8 cellular contexts compared by ENCODE assay signal in genomic region chr17:8628609-8629169, GRCh38. TPM values are rescaled to one million over a fixed set of nuclear protein-coding genes. Genes with fewer than 3 reads are reported as not detected.
DNase-seq lines count a peak whose midpoint lies in the region; FAIRE-seq and TF ChIP-seq lines count a peak whose summit lies in the region.

No MANE protein-coding gene starts in this region.

- peaks cover 10% of the 10 kb centered on the region for H3K4me1 ChIP-seq in endodermal cell (ENCODE audit: control insufficient read depth, insufficient read depth, low read length)

- H3K27ac ChIP-seq in endodermal cell (ENCODE audit: low read depth, low read length), result peak overlapping the region; percentile 14

- peak overlapping the region; percentile 85 for H3K9ac ChIP-seq in endodermal cell (ENCODE audit: extremely low read depth, low read length, poor library complexity, severe bottlenecking)

- DNase-seq in NCI-H146 (lab: John Stamatoyannopoulos, UW), result peak; percentile 5
- no peak for DNase-seq in NCI-H146 treated with DMSO at 0.1 percent for 48 hours (lab: John Stamatoyannopoulos, UW; ENCODE audit: unreplicated experiment)
- DNase-seq in NCI-H748 (lab: John Stamatoyannopoulos, UW; ENCODE audit: unreplicated experiment), result peak; percentile 30
- no peak for DNase-seq in endodermal cell
- DNase-seq in osteocyte (ENCODE audit: extremely low spot score, unreplicated experiment), result no peak
- DNase-seq in DMS53 treated with DMSO at 0.1 percent for 48 hours (lab: John Stamatoyannopoulos, UW; ENCODE audit: unreplicated experiment), result no peak
- no peak for DNase-seq in GM12892 (ENCODE audit: insufficient read length)
- DNase-seq in GM19240 (ENCODE audit: insufficient read length, low spot score), result no peak

- peak overlapping the region; percentile 82 for H3K4me3 ChIP-seq in endodermal cell (ENCODE audit: low read length)

- no peaks in the 10 kb centered on the region for H3K9me3 ChIP-seq in endodermal cell (ENCODE audit: control insufficient read depth, low read length)

- H3K27me3 Mint-ChIP-seq in endodermal cell (ENCODE audit: insufficient read depth) (no peaks in the 10 kb centered on the region), osteocyte (ENCODE audit: unreplicated experiment) (peaks cover 3% of the 10 kb centered on the region)

- TF ChIP-seq CTCF in endodermal cell (conservative IDR thresholded peaks at IDR 0.05), result no peak
- no peak for TF ChIP-seq CTCF in osteocyte (IDR thresholded peaks at IDR 0.05)

- 16 to 23% methylated on average over 4 to 8 of the region's 8 CpGs for WGBS in endodermal cell (ENCODE audit: insufficient coverage in 1 of 2, insufficient read length in 1 of 2), 2 experiments

- peaks cover 5% of the 10 kb centered on the region for H3K36me3 Mint-ChIP-seq in endodermal cell (ENCODE audit: low read depth)
- H3K36me3 Mint-ChIP-seq in osteocyte (ENCODE audit: unreplicated experiment), result no peaks in the 10 kb centered on the region

- H3K27me3 ChIP-seq in endodermal cell (ENCODE audit: control insufficient read depth, insufficient read depth, low read length, poor library complexity, severe bottlenecking), result no peaks in the 10 kb centered on the region

- H3K4me1 Mint-ChIP-seq in endodermal cell, result peaks cover 32% of the 10 kb centered on the region
- H3K4me1 Mint-ChIP-seq in osteocyte (ENCODE audit: unreplicated experiment), result peaks cover 28% of the 10 kb centered on the region

- peaks cover 7% of the 10 kb centered on the region for H3K36me3 ChIP-seq in endodermal cell (ENCODE audit: control insufficient read depth, insufficient read depth, low read length)

- no peak for TF ChIP-seq POLR2A in GM12892 (IDR thresholded peaks at IDR 0.05; ENCODE audit: low read depth, low read length)

- H3K27ac Mint-ChIP-seq in endodermal cell (no peak overlapping the region), osteocyte (ENCODE audit: unreplicated experiment) (peak overlapping the region; percentile 91)

- FAIRE-seq in GM12892 (lab: Jason Lieb, UNC), result no peak

- H3K4me3 Mint-ChIP-seq in endodermal cell, result peak overlapping the region; percentile 99
- peak overlapping the region; percentile 99 for H3K4me3 Mint-ChIP-seq in osteocyte (ENCODE audit: unreplicated experiment)

- no peaks in the 10 kb centered on the region for H3K9me3 Mint-ChIP-seq in endodermal cell
- H3K9me3 Mint-ChIP-seq in osteocyte (ENCODE audit: unreplicated experiment), result no peaks in the 10 kb centered on the region

RNA-seq across cellular contexts. Expression of gene MYH10, which starts 1.8 kb away (rescaled TPM):
- total RNA-seq in endodermal cell, result 100 to 1,000 TPM; 251 to 257 TPM
- 154 TPM for polyA plus RNA-seq in endodermal cell (2013, experiment 1 of 2)
- polyA plus RNA-seq in endodermal cell (2013, experiment 2 of 2), result 145 TPM
- 99.6 and 110 TPM in 2 replicates for total RNA-seq in osteocyte
- polyA plus RNA-seq in GM12892 (2012; ENCODE audit: missing spikeins), result 8.1 TPM

Comparison
In these comparisons a context has a peak if more than half of its experiments do, and no peak if none do; other contexts are left out.
1. DNase-seq: peak in NCI-H146 (single experiment) and NCI-H748 (single experiment); none in NCI-H146 treated with DMSO at 0.1 percent for 48 hours (single experiment), endodermal cell (single experiment), osteocyte (single experiment), DMS53 treated with DMSO at 0.1 percent for 48 hours (single experiment), GM12892 (single experiment) and GM19240 (single experiment).